ENCODE assay signal across 9 cellular contexts in genomic region chrX:39152106-39152649, GRCh38.
DNase-seq lines count a peak whose midpoint lies in the region; ATAC-seq and TF ChIP-seq lines count a peak whose summit lies in the region.
"Had no signal": no experiment of that assay in that cellular context is flagged by ENCODE, and none has a peak within 500 bp of the region (broad histone marks: within the 10 kb centered on the region; RNA-seq: fewer than 3 reads in every experiment).

No MANE protein-coding gene starts in this region.

- no peaks in the 10 kb centered on the region for H4K20me1 ChIP-seq in hepatocyte (ENCODE audit: insufficient read depth, poor library complexity, severe bottlenecking)

- H3K27ac ChIP-seq in hepatocyte (no peak overlapping the region), substantia nigra (ENCODE audit: low read depth, low read length, poor library complexity, severe bottlenecking) (no peak overlapping the region)

- no peaks in the 10 kb centered on the region for H3K9me2 ChIP-seq in hepatocyte (replicated peaks; ENCODE audit: insufficient read depth)

- H3K9me3 Mint-ChIP-seq in activated T-cell treated with anti-CD3 and anti-CD28 coated beads, Interleukin-2, amount 50 U/mL, for 4 hours, result no peaks in the 10 kb centered on the region
- H3K9me3 Mint-ChIP-seq: CD4-positive, alpha-beta memory T cell had no signal

- no peaks in the 10 kb centered on the region for H3K36me3 ChIP-seq in hepatocyte (replicated peaks; ENCODE audit: insufficient read depth, low read depth)

- H3K4me1 ChIP-seq in hepatocyte (ENCODE audit: insufficient read depth), result no peaks in the 10 kb centered on the region

- no peak overlapping the region for H3K4me2 ChIP-seq in hepatocyte

- H2AFZ ChIP-seq in hepatocyte, result no peak overlapping the region

- H3K79me2 ChIP-seq in hepatocyte, result no peaks in the 10 kb centered on the region

- H3K9me3 ChIP-seq in hepatocyte (ENCODE audit: low read depth), result no peaks in the 10 kb centered on the region

- ATAC-seq in activated T-cell treated with anti-CD3 and anti-CD28 coated beads, Interleukin-2, amount 50 U/mL, for 4 hours, result no peak
- no peak for ATAC-seq in HG03025 (IDR thresholded peaks at IDR 0.05; ENCODE audit: low FRiP score, unreplicated experiment)

- H3K4me3 ChIP-seq in hepatocyte, result no peak overlapping the region

- H3K27me3 Mint-ChIP-seq in activated T-cell treated with anti-CD3 and anti-CD28 coated beads, Interleukin-2, amount 50 U/mL, for 4 hours (ENCODE audit: low read depth), result no peaks in the 10 kb centered on the region
- H3K27me3 Mint-ChIP-seq: CD4-positive, alpha-beta memory T cell had no signal

- H3K36me3 Mint-ChIP-seq in activated T-cell treated with anti-CD3 and anti-CD28 coated beads, Interleukin-2, amount 50 U/mL, for 4 hours (ENCODE audit: insufficient read depth), result no peaks in the 10 kb centered on the region
- H3K36me3 Mint-ChIP-seq: CD4-positive, alpha-beta memory T cell had no signal

- peak; percentile 46 for TF ChIP-seq CTCF in hepatocyte (IDR thresholded peaks at IDR 0.05; ENCODE audit: poor library complexity)

- no peaks in the 10 kb centered on the region for H3K27me3 ChIP-seq in hepatocyte

- no peak overlapping the region for H3K4me3 Mint-ChIP-seq in activated T-cell treated with anti-CD3 and anti-CD28 coated beads, Interleukin-2, amount 50 U/mL, for 4 hours
- H3K4me3 Mint-ChIP-seq: CD4-positive, alpha-beta memory T cell had no signal

- DNase-seq in activated T-cell treated with anti-CD3 and anti-CD28 coated beads for 4 hours (peak; percentile 8), NCI-H524 (lab: John Stamatoyannopoulos, UW) (peak; percentile 77 to 85), hepatocyte (ENCODE audit: low spot score) (peak; percentile 28), substantia nigra (lab: John Stamatoyannopoulos, UW) (peak in 27 of 49 donors; percentile 0 to 41 (median 5)), amniotic stem cell (lab: John Stamatoyannopoulos, UW) (no peak)
- DNase-seq in activated T-cell treated with anti-CD3 and anti-CD28 coated beads, Interleukin-2, amount 50 U/mL, for 4 hours, result no peak
- peak; percentile 65 to 71 for DNase-seq in activated T-cell treated with anti-CD3 and anti-CD28 coated beads, Interleukin-2, amount 50 U/mL, for 48 hours

- WGBS in hepatocyte (ENCODE audit: low lambda C conversion rate, missing lambda C conversion rate), result 52% methylated on average over 7 of the region's 7 CpGs

- no peaks in the 10 kb centered on the region for H3K4me1 Mint-ChIP-seq in activated T-cell treated with anti-CD3 and anti-CD28 coated beads, Interleukin-2, amount 50 U/mL, for 4 hours (ENCODE audit: low read depth)
- H3K4me1 Mint-ChIP-seq: CD4-positive, alpha-beta memory T cell had no signal

Comparison
In these comparisons a context has a peak if more than half of its experiments do, and no peak if none do; other contexts are left out.
1. DNase-seq: peak in activated T-cell treated with anti-CD3 and anti-CD28 coated beads for 4 hours (single experiment), NCI-H524 (2 of 2), activated T-cell treated with anti-CD3 and anti-CD28 coated beads, Interleukin-2, amount 50 U/mL, for 48 hours (2 of 2), hepatocyte (single experiment) and substantia nigra (27 of 49); none in activated T-cell treated with anti-CD3 and anti-CD28 coated beads, Interleukin-2, amount 50 U/mL, for 4 hours (single experiment) and amniotic stem cell (single experiment).